In the genomic region with DNA sequence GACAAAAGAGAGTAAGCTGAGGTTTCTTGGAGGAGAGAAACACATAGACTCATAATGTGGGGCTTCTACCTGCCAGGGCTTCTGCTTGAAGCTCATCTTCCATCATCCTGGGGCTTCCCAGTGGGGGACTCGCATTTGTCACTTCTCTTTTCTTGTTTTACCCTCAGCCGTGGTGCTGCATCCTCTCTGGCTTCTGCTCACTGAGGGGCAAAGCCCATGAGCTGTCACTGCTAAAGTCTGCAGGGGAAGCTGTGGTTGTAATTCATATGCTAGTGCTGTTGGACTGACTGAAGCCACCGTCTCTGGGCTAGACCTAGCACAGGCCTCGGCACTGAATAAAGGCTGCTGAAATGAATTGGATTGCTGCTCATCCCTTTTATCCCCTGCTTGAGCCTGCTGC, we compare ENCODE assay signal across 17 cellular contexts.
DNase-seq lines count a peak whose midpoint lies in the region; ATAC-seq and TF ChIP-seq lines count a peak whose summit lies in the region.
"Had no signal": no experiment of that assay in that cellular context is flagged by ENCODE, and none has a peak within 500 bp of the region (broad histone marks: within the 10 kb centered on the region; RNA-seq: fewer than 3 reads in every experiment).

No MANE protein-coding gene starts in this region.

- TF ChIP-seq CTCF in osteocyte (IDR thresholded peaks at IDR 0.05), result no peak

- ATAC-seq in GM18907 (IDR thresholded peaks at IDR 0.05; ENCODE audit: unreplicated experiment), result peak; percentile 67
- ATAC-seq in HG02870 (IDR thresholded peaks at IDR 0.05; ENCODE audit: unreplicated experiment), result peak; percentile 61
- ATAC-seq in GM19467 (IDR thresholded peaks at IDR 0.05; ENCODE audit: unreplicated experiment), result no peak
- ATAC-seq: heart left ventricle had no signal

- peak overlapping the region; percentile 67 for H3K27ac Mint-ChIP-seq in osteocyte (ENCODE audit: unreplicated experiment)
- H3K27ac Mint-ChIP-seq: B cell had no signal

- DNase-seq in NOMO-1 treated with dmso at 0.1 percent for 144 hours (lab: John Stamatoyannopoulos, UW; ENCODE audit: unreplicated experiment) (peak; percentile 50), osteocyte (ENCODE audit: extremely low spot score, unreplicated experiment) (no peak), NCI-H345 treated with DMSO at 0.1 percent for 48 hours (lab: John Stamatoyannopoulos, UW; ENCODE audit: unreplicated experiment) (no peak)
- no peak for DNase-seq in activated CD4-positive, alpha-beta T cell treated with anti-CD3 and anti-CD28 coated beads for 4 hours
- DNase-seq: activated CD4-positive, alpha-beta T cell treated with anti-CD3 and anti-CD28 coated beads, Interleukin-2, amount 50 U/mL, for 4 hours; activated T-cell treated with anti-CD3 and anti-CD28 coated beads, Interleukin-2, amount 50 U/mL, for 4 hours; Calu3; heart left ventricle; NCI-H1694 treated with DMSO at 0.1 percent for 48 hours; NCI-H510A; Peyer's patch; SK-N-SH; stimulated activated CD4-positive, alpha-beta T cell treated with anti-CD3 and anti-CD28 coated beads, Interleukin-4, amount 100 ng/mL, for 1 hour had no signal

- H3K36me3 Mint-ChIP-seq in osteocyte (ENCODE audit: unreplicated experiment), result no peaks in the 10 kb centered on the region

- H3K9me3 Mint-ChIP-seq in osteocyte (ENCODE audit: unreplicated experiment), result no peaks in the 10 kb centered on the region
- H3K9me3 Mint-ChIP-seq: activated T-cell treated with anti-CD3 and anti-CD28 coated beads, Interleukin-2, amount 50 U/mL, for 4 hours had no signal

- H3K4me1 Mint-ChIP-seq in osteocyte (ENCODE audit: unreplicated experiment), result peaks cover 55% of the 10 kb centered on the region

- H3K27me3 Mint-ChIP-seq in osteocyte (ENCODE audit: unreplicated experiment), result no peaks in the 10 kb centered on the region
- H3K27me3 Mint-ChIP-seq: B cell had no signal

- H3K4me3 Mint-ChIP-seq in osteocyte (ENCODE audit: unreplicated experiment), result peak overlapping the region; percentile 59
- H3K4me3 Mint-ChIP-seq: activated T-cell treated with anti-CD3 and anti-CD28 coated beads, Interleukin-2, amount 50 U/mL, for 4 hours; B cell had no signal
